Comparison of ENCODE assay signal across 24 cellular contexts in the genomic region with DNA sequence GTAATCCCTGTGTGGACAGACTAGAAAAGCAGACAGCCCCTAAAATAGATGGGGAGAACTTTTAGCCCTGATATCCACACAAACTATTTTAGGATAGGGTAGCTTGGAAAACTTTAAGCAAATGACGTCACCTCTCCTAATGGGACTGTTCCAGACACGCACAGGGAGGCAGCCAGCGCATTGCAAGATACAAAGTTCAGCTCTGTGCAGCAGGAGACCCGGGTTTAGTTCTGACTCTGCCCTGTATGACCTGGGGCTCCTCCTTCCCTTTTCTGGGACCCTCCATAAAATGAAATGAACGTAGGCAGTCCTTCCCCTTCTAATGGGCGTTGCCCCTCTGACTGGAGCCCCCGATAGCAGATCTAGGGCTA. TPM values are rescaled to one million over a fixed set of nuclear protein-coding genes. Genes with fewer than 3 reads are reported as not detected.
DNase-seq lines count a peak whose midpoint lies in the region; ATAC-seq, FAIRE-seq and TF ChIP-seq lines count a peak whose summit lies in the region.
"Had no signal": no experiment of that assay in that cellular context is flagged by ENCODE, and none has a peak within 500 bp of the region (broad histone marks: within the 10 kb centered on the region; RNA-seq: fewer than 3 reads in every experiment).

No MANE protein-coding gene starts in this region.

- WGBS in right cardiac atrium: 85% methylated on average over 7 of the region's 7 CpGs
- WGBS in small intestine, 3 donors: 22 to 58% (median 45%) methylated on average over 7 of the region's 7 CpGs

- H3K27ac ChIP-seq in right cardiac atrium (ENCODE audit: low read length) (no peak overlapping the region), small intestine (ENCODE audit: low read depth in 1 of 2, low read length in 1 of 2) (peak overlapping the region; percentile 8 to 84)
- H3K27ac ChIP-seq: body of pancreas, gastroesophageal sphincter had no signal

- H3K4me1 ChIP-seq in right cardiac atrium (ENCODE audit: control insufficient read depth, insufficient read depth, low read length) (no peaks in the 10 kb centered on the region), small intestine (ENCODE audit: control insufficient read depth in 2 of 2, insufficient read depth in 1 of 2, low read depth in 1 of 2, low read length in 1 of 2) (peaks cover 0 to 8% of the 10 kb centered on the region in 2 donors)
- H3K4me1 ChIP-seq: BE2C had no signal

- H3K27me3 ChIP-seq in right cardiac atrium (ENCODE audit: control insufficient read depth, insufficient read depth): no peaks in the 10 kb centered on the region
- H3K27me3 ChIP-seq in small intestine (ENCODE audit: control insufficient read depth in 2 of 2, insufficient read depth in 2 of 2, low read length in 2 of 2): no peaks in the 10 kb centered on the region
- H3K27me3 ChIP-seq: BE2C, body of pancreas, gastroesophageal sphincter had no signal

- H3K9me3 ChIP-seq in right cardiac atrium (ENCODE audit: control insufficient read depth, low read length) (no peaks in the 10 kb centered on the region), small intestine (ENCODE audit: control insufficient read depth, low read depth) (no peaks in the 10 kb centered on the region)
- H3K9me3 ChIP-seq: BE2C, body of pancreas, gastroesophageal sphincter had no signal

- ATAC-seq in Right ventricle myocardium superior (ENCODE audit: poor library complexity) (peak; percentile 47), right cardiac atrium (no peak)
- ATAC-seq: activated CD4-positive, CD25-positive, alpha-beta regulatory T cell treated with anti-CD3 and anti-CD28 coated beads, Interleukin-2, amount 50 U/mL, for 24 hours; body of pancreas; gastroesophageal sphincter had no signal

- TF ChIP-seq CTCF in fibroblast of the aortic adventitia (IDR thresholded peaks at IDR 0.05; ENCODE audit: insufficient read depth, low read length): no peak

- no peak for FAIRE-seq in small intestine (lab: Jason Lieb, UNC)
- FAIRE-seq: A204.1, G401.6, keratinocyte, RCC 7860, TTC549 had no signal

- H3K4me3 ChIP-seq in right cardiac atrium (ENCODE audit: low read length) (no peak overlapping the region), fibroblast of the aortic adventitia (ENCODE audit: low read depth, low read length) (no peak overlapping the region), small intestine (ENCODE audit: low read depth in 1 of 2, low read length in 2 of 2) (no peak overlapping the region)
- H3K4me3 ChIP-seq: body of pancreas, gastroesophageal sphincter had no signal

- intact Hi-C loops in Right ventricle myocardium superior (cut with DNase I): loop anchor here (10.0 kb wide), 1 partner anchor 179 kb away; no protein-coding TSS in a partner anchor
- intact Hi-C loops in right cardiac atrium (cut with DNase I): loop anchor here in 2 of 4 donors (10.0 kb wide), 2 partner anchors 159 to 169 kb away; partner anchors contain the start of genes DCTPP1 (in 1 of the 2) and SEPHS2 (in 1 of the 2)

- H3K36me3 ChIP-seq in small intestine (ENCODE audit: control insufficient read depth in 2 of 2, insufficient read depth in 2 of 2, low read length in 2 of 2): peaks cover 3 to 7% of the 10 kb centered on the region in 2 donors

- DNase-seq in Right ventricle myocardium superior (no peak), right cardiac atrium (no peak), fibroblast of the aortic adventitia (ENCODE audit: low read depth) (peak; percentile 27), small intestine (peak; percentile 83), AG08395 (ENCODE audit: low spot score) (no peak)
- no peak for DNase-seq in stimulated activated CD4-positive, alpha-beta T cell treated with anti-CD3 and anti-CD28 coated beads, Interleukin-4, amount 100 ng/mL, for 24 hours
- DNase-seq: activated CD4-positive, alpha-beta memory T cell treated with anti-CD3 and anti-CD28 coated beads, Interleukin-2, amount 10 ng/mL, durations not matched to agents 7 days and 5 days; BE2C; body of pancreas; effector CD8-positive, alpha-beta T cell; IMR-90; mammary epithelial cell; NCI-H1048; NCI-H1930; NCI-H526 treated with DMSO at 0.1 percent for 48 hours; substantia nigra; T-helper 1 cell had no signal

RNA-seq across cellular contexts. Expression of gene ZNF689, which starts 6.3 kb away (rescaled TPM):
- total RNA-seq in Right ventricle myocardium superior (4.4 TPM), right cardiac atrium (1 to 10 TPM; 5.6 to 7.1 (median 6.3) TPM), fibroblast of the aortic adventitia (ENCODE audit: low replicate concordance) (7.0 and 8.1 TPM in 2 replicates)
- polyA plus RNA-seq in right cardiac atrium (3.3 TPM), small intestine (1 to 10 TPM; 5.7 to 7.2 (median 6.9) TPM)

RNA-seq across cellular contexts. Expression of gene ZNF785, which starts 18.4 kb away (rescaled TPM):
- total RNA-seq in Right ventricle myocardium superior: 7.1 TPM
- 1 to 10 TPM; 7.9 to 9.7 (median 9.2) TPM for total RNA-seq in right cardiac atrium
- 4.3 TPM for polyA plus RNA-seq in right cardiac atrium
- 8.1 and 8.3 TPM in 2 replicates for total RNA-seq in fibroblast of the aortic adventitia (ENCODE audit: low replicate concordance)
- 1 to 10 TPM; 1.9 to 6.0 (median 2.2) TPM for polyA plus RNA-seq in small intestine

RNA-seq across cellular contexts. Expression of gene ZNF688, which starts 32.4 kb away (rescaled TPM):
- total RNA-seq in Right ventricle myocardium superior: 12.2 TPM
- 10 to 100 TPM; 10.8 to 16.1 (median 13.9) TPM for total RNA-seq in right cardiac atrium
- polyA plus RNA-seq in right cardiac atrium: 12.9 TPM
- 6.7 and 57.4 TPM in 2 replicates for total RNA-seq in fibroblast of the aortic adventitia (ENCODE audit: low replicate concordance)
- polyA plus RNA-seq in small intestine: 10 to 100 TPM; 16.3 to 46.7 (median 32.4) TPM

RNA-seq across cellular contexts. Expression of gene ZNF764, which starts 45.8 kb away (rescaled TPM):
- total RNA-seq in Right ventricle myocardium superior (8.0 TPM), right cardiac atrium (10 to 100 TPM in 3 of 4 donors, 1 to 10 TPM in 1; 9.6 to 12.5 (median 12.3) TPM), fibroblast of the aortic adventitia (ENCODE audit: low replicate concordance) (5.3 and 11.2 TPM in 2 replicates)
- polyA plus RNA-seq in right cardiac atrium (7.0 TPM), small intestine (1 to 10 TPM; 5.4 to 6.3 (median 6.0) TPM)

RNA-seq across cellular contexts. Expression of gene PRR14, which starts 46.8 kb away (rescaled TPM):
- 18.9 TPM for total RNA-seq in Right ventricle myocardium superior
- 10 to 100 TPM; 22.9 to 27.6 (median 24.3) TPM for total RNA-seq in right cardiac atrium
- polyA plus RNA-seq in right cardiac atrium: 19.1 TPM
- 8.8 and 14.5 TPM in 2 replicates for total RNA-seq in fibroblast of the aortic adventitia (ENCODE audit: low replicate concordance)
- 100 to 1,000 TPM in 2 of 3 donors, 10 to 100 TPM in 1; 42.3 to 131 (median 123) TPM for polyA plus RNA-seq in small intestine

Comparison
In these comparisons a context has a peak if more than half of its experiments do, and no peak if none do; other contexts are left out.
1. DNase-seq: peak in fibroblast of the aortic adventitia (single experiment) and small intestine (single experiment); none in Right ventricle myocardium superior (single experiment), right cardiac atrium (0 of 3), AG08395 (single experiment) and stimulated activated CD4-positive, alpha-beta T cell treated with anti-CD3 and anti-CD28 coated beads, Interleukin-4, amount 100 ng/mL, for 24 hours (single experiment).